27 cellular contexts compared by ENCODE assay signal in the genomic region with DNA sequence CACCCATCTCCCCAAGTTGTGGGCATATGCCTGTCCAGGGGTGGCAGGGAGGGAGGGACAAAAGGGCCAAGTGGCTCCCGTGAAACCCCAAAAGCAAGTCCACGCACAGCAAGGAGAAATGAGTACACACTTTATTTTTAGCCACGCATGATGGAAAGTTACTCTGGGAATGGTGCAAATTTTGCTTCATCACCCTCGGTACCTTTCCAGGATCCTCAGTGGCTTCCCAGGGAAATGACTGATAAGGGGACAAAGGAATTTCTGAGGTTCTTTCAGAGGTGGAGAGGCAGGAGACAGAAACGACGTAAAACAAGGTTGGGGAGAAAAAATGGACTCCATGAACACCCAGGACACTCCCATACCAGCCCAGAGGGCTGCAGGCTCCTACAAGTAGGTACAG.
A peak's percentile ranks its signal among the peaks of the same experiment; 100 is the strongest.
DNase-seq lines count a peak whose midpoint lies in the region; ATAC-seq and TF ChIP-seq lines count a peak whose summit lies in the region.
"Had no signal": no experiment of that assay in that cellular context is flagged by ENCODE, and none has a peak within 500 bp of the region (broad histone marks: within the 10 kb centered on the region; RNA-seq: fewer than 3 reads in every experiment).

No MANE protein-coding gene starts in this region.

- no peak for TF ChIP-seq CTCF in C4-2B (conservative IDR thresholded peaks at IDR 0.05)
- no peak for TF ChIP-seq CTCF in WERI-Rb-1 (IDR thresholded peaks at IDR 0.05; ENCODE audit: low read depth, low read length)
- TF ChIP-seq CTCF in vagina (IDR thresholded peaks at IDR 0.05): no peak

- ATAC-seq in stimulated activated effector memory CD8-positive, alpha-beta T cell treated with anti-CD3 and anti-CD28 coated beads, Interleukin-12 subunit alpha, Interleukin-12 subunit beta, amount 100 ng/mL, for 72 hours: no peak
- ATAC-seq: foreskin keratinocyte, right lobe of liver had no signal

- H3K36me3 ChIP-seq in WERI-Rb-1 (peaks cover 58% of the 10 kb centered on the region), vagina (no peaks in the 10 kb centered on the region)
- H3K36me3 ChIP-seq: esophagus muscularis mucosa, neutrophil, right lobe of liver had no signal

- peaks cover 80% of the 10 kb centered on the region for H3K4me1 Mint-ChIP-seq in stimulated activated effector memory CD8-positive, alpha-beta T cell treated with anti-CD3 and anti-CD28 coated beads, Interleukin-12 subunit alpha, Interleukin-12 subunit beta, amount 100 ng/mL, for 72 hours

- H3K27ac Mint-ChIP-seq in stimulated activated effector memory CD8-positive, alpha-beta T cell treated with anti-CD3 and anti-CD28 coated beads, Interleukin-12 subunit alpha, Interleukin-12 subunit beta, amount 100 ng/mL, for 72 hours: peak overlapping the region; percentile 72
- H3K27ac Mint-ChIP-seq: activated CD4-positive, alpha-beta T cell treated with anti-CD3 and anti-CD28 coated beads, Interleukin-2, amount 10 ng/mL, durations not matched to agents 24 days and 14 days; activated naive CD8-positive, alpha-beta T cell; CD4-positive, alpha-beta T cell; dendritic cell treated with granulocyte-macrophage colony-stimulating factor and Interleukin-4, amounts not matched to agents 40 ng/mL and 50 ng/mL, for 4 days had no signal

- intact Hi-C loops in vagina (cut with DNase I): no loop called here

- H3K4me3 Mint-ChIP-seq in stimulated activated effector memory CD8-positive, alpha-beta T cell treated with anti-CD3 and anti-CD28 coated beads, Interleukin-12 subunit alpha, Interleukin-12 subunit beta, amount 100 ng/mL, for 72 hours: no peak overlapping the region
- H3K4me3 Mint-ChIP-seq: activated CD4-positive, alpha-beta T cell treated with anti-CD3 and anti-CD28 coated beads, Interleukin-2, amount 10 ng/mL, durations not matched to agents 24 days and 14 days; activated naive CD8-positive, alpha-beta T cell; CD4-positive, alpha-beta T cell; dendritic cell treated with granulocyte-macrophage colony-stimulating factor and Interleukin-4, amounts not matched to agents 40 ng/mL and 50 ng/mL, for 4 days had no signal

- H3K4me3 ChIP-seq in WERI-Rb-1 (ENCODE audit: low read depth, low read length) (no peak overlapping the region), vagina (no peak overlapping the region)
- H3K4me3 ChIP-seq: esophagus muscularis mucosa, GM23248, hepatocyte, right lobe of liver had no signal

- no peak for DNase-seq in WERI-Rb-1
- no peak for DNase-seq in stimulated activated effector memory CD8-positive, alpha-beta T cell treated with anti-CD3 and anti-CD28 coated beads, Interleukin-12 subunit alpha, Interleukin-12 subunit beta, amount 100 ng/mL, for 72 hours (ENCODE audit: low spot score in 2 of 2)
- DNase-seq in vagina (ENCODE audit: extremely low spot score in 2 of 2): no peak
- no peak for DNase-seq in activated effector memory CD4-positive, alpha-beta T cell treated with Interleukin-2 at 50 U/mL for 16 hours
- no peak for DNase-seq in D341Med (ENCODE audit: low spot score)
- DNase-seq: activated CD4-positive, alpha-beta T cell treated with anti-CD3 and anti-CD28 coated beads, Interleukin-2, amount 10 ng/mL, durations not matched to agents 24 days and 14 days; activated CD8-positive, alpha-beta memory T cell treated with anti-CD3 and anti-CD28 coated beads for 24 hours; activated T-cell treated with anti-CD3 and anti-CD28 coated beads for 4 hours; AML-193; CD4-positive, alpha-beta T cell; central memory CD4-positive, alpha-beta T cell; foreskin keratinocyte; GM23248; Kasumi-1; NCI-H1417 treated with DMSO at 0.1 percent for 48 hours; NCI-H2081; NCI-H345; NCI-H69; right lobe of liver; SHP77 had no signal

- H3K27ac ChIP-seq in C4-2B (peak overlapping the region; percentile 36), WERI-Rb-1 (peak overlapping the region; percentile 87), layer of hippocampus (ENCODE audit: low read depth, low read length) (peak overlapping the region; percentile 21), vagina (no peak overlapping the region)
- H3K27ac ChIP-seq: foreskin keratinocyte, GM23248, hepatocyte, neutrophil, right lobe of liver had no signal

- H3K36me3 Mint-ChIP-seq in stimulated activated effector memory CD8-positive, alpha-beta T cell treated with anti-CD3 and anti-CD28 coated beads, Interleukin-12 subunit alpha, Interleukin-12 subunit beta, amount 100 ng/mL, for 72 hours: peaks cover 14% of the 10 kb centered on the region

- H3K9me3 Mint-ChIP-seq in stimulated activated effector memory CD8-positive, alpha-beta T cell treated with anti-CD3 and anti-CD28 coated beads, Interleukin-12 subunit alpha, Interleukin-12 subunit beta, amount 100 ng/mL, for 72 hours: no peaks in the 10 kb centered on the region
- H3K9me3 Mint-ChIP-seq: activated CD4-positive, alpha-beta T cell treated with anti-CD3 and anti-CD28 coated beads, Interleukin-2, amount 10 ng/mL, durations not matched to agents 24 days and 14 days; CD4-positive, alpha-beta T cell; dendritic cell treated with granulocyte-macrophage colony-stimulating factor and Interleukin-4, amounts not matched to agents 40 ng/mL and 50 ng/mL, for 4 days had no signal

- no peak for TF ChIP-seq POLR2A in vagina (IDR thresholded peaks at IDR 0.05)

- peaks cover 49% of the 10 kb centered on the region for H3K4me1 ChIP-seq in vagina

- H3K27me3 ChIP-seq in WERI-Rb-1 (ENCODE audit: insufficient read depth, low read depth, severe bottlenecking) (no peaks in the 10 kb centered on the region), layer of hippocampus (ENCODE audit: control insufficient read depth, insufficient read depth, low read length) (no peaks in the 10 kb centered on the region), vagina (no peaks in the 10 kb centered on the region)
- H3K27me3 ChIP-seq: esophagus muscularis mucosa, foreskin keratinocyte, hepatocyte, neutrophil, right lobe of liver had no signal

- H3K9me3 ChIP-seq in WERI-Rb-1 (ENCODE audit: severe bottlenecking): no peaks in the 10 kb centered on the region
- H3K9me3 ChIP-seq in vagina: no peaks in the 10 kb centered on the region
- H3K9me3 ChIP-seq: esophagus muscularis mucosa, neutrophil, right lobe of liver had no signal
